23 cellular contexts compared by ENCODE assay signal in genomic region chr1:3692593-3692992, GRCh38. TPM values are rescaled to one million over a fixed set of nuclear protein-coding genes. Genes with fewer than 3 reads are reported as not detected.
"Had no signal": no experiment of that assay in that cellular context is flagged by ENCODE, and none has a peak within 500 bp of the region (broad histone marks: within the 10 kb centered on the region; RNA-seq: fewer than 3 reads in every experiment).

No MANE protein-coding gene starts in this region.

- H3K36me3 ChIP-seq: ascending aorta, esophagus muscularis mucosa, prostate gland, suprapubic skin had no signal

- H3K9me3 ChIP-seq: ascending aorta, esophagus muscularis mucosa, prostate gland, suprapubic skin had no signal

- H3K4me3 ChIP-seq: ascending aorta, dorsolateral prefrontal cortex, esophagus muscularis mucosa, prostate gland, suprapubic skin had no signal

- H3K4me1 ChIP-seq: ascending aorta, prostate gland had no signal

- DNase-seq: activated CD4-positive, alpha-beta T cell treated with anti-CD3 and anti-CD28 coated beads for 4 hours; activated CD8-positive, alpha-beta memory T cell treated with anti-CD3 and anti-CD28 coated beads, Interleukin-2, amount 50 U/mL, for 4 hours; activated CD8-positive, alpha-beta T cell treated with anti-CD3 and anti-CD28 coated beads for 36 hours; activated naive CD4-positive, alpha-beta T cell; activated naive CD8-positive, alpha-beta T cell treated with anti-CD3 and anti-CD28 coated beads, Interleukin-2, amount 50 U/mL, for 24 hours; head of caudate nucleus; mammary epithelial cell; natural killer cell; occipital lobe; stimulated activated CD4-positive, alpha-beta T cell treated with anti-CD3 and anti-CD28 coated beads, Interleukin-2, amount 100 ng/mL, for 48 hours; stimulated activated naive CD4-positive, alpha-beta T cell treated with Interleukin-2 at 50 U/mL for 16 hours; T-helper 9 cell had no signal

- H3K27ac ChIP-seq: ascending aorta, dorsolateral prefrontal cortex, esophagus muscularis mucosa, prostate gland, suprapubic skin, VCaP had no signal

RNA-seq across cellular contexts. Expression of gene TP73, which starts 40.3 kb away (rescaled TPM):
- total RNA-seq: ascending aorta, esophagus muscularis mucosa, fibroblast of villous mesenchyme, mononuclear cell, sciatic nerve had no signal

RNA-seq across cellular contexts. Expression of gene CCDC27, which starts 59.7 kb away (rescaled TPM):
- total RNA-seq: activated CD8-positive, alpha-beta T cell treated with anti-CD3 and anti-CD28 coated beads for 36 hours; activated T-helper 1 cell treated with anti-CD3 and anti-CD28 coated beads, Interleukin-12 subunit alpha, Interleukin-12 subunit beta, Interleukin-2, Interleukin-4 antibody, amounts not matched to agents 30 ng/mL and 10 ng/mL and 1 ng/mL, durations not matched to agents 14 hours and 24 hours and 36 hours; ascending aorta; bronchial epithelial cell; esophagus muscularis mucosa; fibroblast of villous mesenchyme; mammary epithelial cell; mononuclear cell; natural killer cell; occipital lobe; sciatic nerve; suprapubic skin had no signal
